9 cellular contexts compared by ENCODE assay signal in genomic region chr17:41773190-41773588, GRCh38. TPM values are rescaled to one million over a fixed set of nuclear protein-coding genes. Genes with fewer than 3 reads are reported as not detected.
DNase-seq lines count a peak whose midpoint lies in the region; ATAC-seq and TF ChIP-seq lines count a peak whose summit lies in the region.
"Had no signal": no experiment of that assay in that cellular context is flagged by ENCODE, and none has a peak within 500 bp of the region (broad histone marks: within the 10 kb centered on the region; RNA-seq: fewer than 3 reads in every experiment).

No MANE protein-coding gene starts in this region.

- no peaks in the 10 kb centered on the region for H3K27me3 Mint-ChIP-seq in Caco-2 (ENCODE audit: insufficient read depth, unreplicated experiment)

- H3K27ac Mint-ChIP-seq in Caco-2 (ENCODE audit: unreplicated experiment) = peak overlapping the region; percentile 92

- CTCF ChIA-PET in Caco-2 (lab: Charles Lee) = interaction anchor here (0.6 to 1.4 kb wide), 6 partner anchors 8 to 28 kb away, joined by 3 to 12 read pairs (median 5); partner anchors contain the start of gene JUP

- DNase-seq in Caco-2 = peak; percentile 81 to 92
- peak; percentile 47 for DNase-seq in NCI-H226
- peak; percentile 99 for DNase-seq in epithelial cell of esophagus (ENCODE audit: low read depth)
- DNase-seq in putamen (ENCODE audit: low spot score) = no peak
- DNase-seq in GF-D8 (lab: John Stamatoyannopoulos, UW) = no peak
- DNase-seq: NCI-H524 treated with DMSO at 0.1 percent for 48 hours had no signal

- intact Hi-C loops in Caco-2 (cut with micrococcal nuclease; ENCODE audit: unreplicated experiment) = no loop called here

- H3K9me3 Mint-ChIP-seq in Caco-2 (ENCODE audit: unreplicated experiment) = no peaks in the 10 kb centered on the region

- H3K4me3 ChIP-seq in Caco-2 (ENCODE audit: low read depth, low read length) = peak overlapping the region; percentile 20; the same call in 1 of the 2 replicates
- H3K4me3 ChIP-seq in epithelial cell of esophagus (ENCODE audit: low read length) = peak overlapping the region; percentile 20
- peak overlapping the region; percentile 27 for H3K4me3 ChIP-seq in mucosa of stomach (ENCODE audit: low read length)

- peaks cover 97% of the 10 kb centered on the region for H3K36me3 Mint-ChIP-seq in Caco-2 (ENCODE audit: insufficient read depth, unreplicated experiment)

- no TSS peak for BruUV-seq in Caco-2 (replicated peaks; lab: Mats Ljungman, UMichigan)

- H3K27me3 ChIP-seq in Caco-2 (replicated peaks; ENCODE audit: control insufficient read depth, insufficient read depth, low read length) = no peaks in the 10 kb centered on the region
- H3K27me3 ChIP-seq in mucosa of stomach (ENCODE audit: control insufficient read depth, insufficient read depth, low read length) = no peaks in the 10 kb centered on the region

- peaks cover 19% of the 10 kb centered on the region for H3K36me3 ChIP-seq in Caco-2 (ENCODE audit: control insufficient read depth, insufficient read depth, low read length)
- peaks cover 23% of the 10 kb centered on the region for H3K36me3 ChIP-seq in mucosa of stomach (ENCODE audit: control insufficient read depth, insufficient read depth, low read length)

- peaks cover 68% of the 10 kb centered on the region for H3K4me1 ChIP-seq in Caco-2
- peaks cover 72% of the 10 kb centered on the region for H3K4me1 ChIP-seq in mucosa of stomach (ENCODE audit: control insufficient read depth, insufficient read depth, low read length)

- POLR2A ChIA-PET in Caco-2 (lab: Charles Lee) = interaction anchor here (0.6 to 3.0 kb wide), 5 partner anchors 9 to 39 kb away, joined by 3 to 24 read pairs (median 4); partner anchors contain the start of genes FKBP10, JUP and P3H4

- H3K4me3 Mint-ChIP-seq in Caco-2 (ENCODE audit: unreplicated experiment) = peak overlapping the region; percentile 64

- peak overlapping the region; percentile 67 for H3K9ac ChIP-seq in mucosa of stomach (ENCODE audit: low read length)

- no peak for ATAC-seq in GM21390 (IDR thresholded peaks at IDR 0.05; ENCODE audit: unreplicated experiment)
- ATAC-seq in HG03135 (IDR thresholded peaks at IDR 0.05; ENCODE audit: unreplicated experiment) = no peak

- no peaks in the 10 kb centered on the region for H3K9me3 ChIP-seq in Caco-2
- H3K9me3 ChIP-seq in mucosa of stomach (ENCODE audit: control insufficient read depth, low read length) = no peaks in the 10 kb centered on the region

- TF ChIP-seq CTCF in Caco-2 (IDR thresholded peaks at IDR 0.05; ENCODE audit: insufficient read depth in 1 of 2, low read depth in 1 of 2, low read length in 1 of 2, severe bottlenecking in 1 of 2, unreplicated experiment in 1 of 2) (no peak), epithelial cell of esophagus (IDR thresholded peaks at IDR 0.05; ENCODE audit: insufficient read depth, low read depth, low read length, missing control alignments) (no peak)

- peaks cover 41% of the 10 kb centered on the region for H3K4me1 Mint-ChIP-seq in Caco-2 (ENCODE audit: low read depth, unreplicated experiment)

RNA-seq across cellular contexts. Expression of gene JUP, which starts 13.3 kb away (rescaled TPM):
- 392 and 419 TPM in 2 replicates for total RNA-seq in Caco-2 (2022)

RNA-seq across cellular contexts. Expression of gene P3H4, which starts 38.6 kb away (rescaled TPM):
- total RNA-seq in Caco-2 (2022) = 34.1 and 39.2 TPM in 2 replicates

RNA-seq across cellular contexts. Expression of gene HAP1, which starts 38.7 kb away (rescaled TPM):
- 3.2 and 3.3 TPM in 2 replicates for total RNA-seq in Caco-2 (2022)

RNA-seq across cellular contexts. Expression of gene FKBP10, which starts 39.6 kb away (rescaled TPM):
- total RNA-seq in Caco-2 (2022) = 112 and 132 TPM in 2 replicates

Comparison
In these comparisons a context has a peak if more than half of its experiments do, and no peak if none do; other contexts are left out.
1. DNase-seq: peak in Caco-2 (2 of 2), NCI-H226 (single experiment) and epithelial cell of esophagus (single experiment); none in putamen (single experiment) and GF-D8 (single experiment).
2. Peak in every context shown above with its lines, with median percentiles within 50 percentile points of each other: H3K4me3 ChIP-seq.